Comparison of ENCODE assay signal across 15 cellular contexts in the genomic region with DNA sequence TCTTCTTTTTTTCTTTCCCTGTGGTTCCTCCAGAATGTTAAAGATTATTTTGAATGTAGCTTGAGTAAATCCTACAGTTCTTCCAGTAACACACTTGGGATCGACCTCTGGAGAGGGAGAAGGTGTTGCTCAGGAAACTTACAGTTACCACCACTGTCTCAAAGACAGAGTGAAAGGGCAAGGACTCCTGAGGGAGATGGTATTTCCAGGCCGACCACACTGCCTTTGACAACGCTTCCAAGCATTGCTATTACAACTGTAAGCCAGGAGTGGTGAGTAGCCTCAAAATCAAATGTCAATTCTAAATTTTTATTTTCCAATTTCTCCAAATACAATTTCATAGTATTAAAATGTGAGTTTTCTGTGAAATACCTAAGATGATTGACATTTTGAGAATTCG.
DNase-seq lines count a peak whose midpoint lies in the region; ATAC-seq and TF ChIP-seq lines count a peak whose summit lies in the region.
"Had no signal": no experiment of that assay in that cellular context is flagged by ENCODE, and none has a peak within 500 bp of the region (broad histone marks: within the 10 kb centered on the region; RNA-seq: fewer than 3 reads in every experiment).

No MANE protein-coding gene starts in this region.

- H4K20me1 ChIP-seq in osteoblast (ENCODE audit: insufficient read depth, low read length) (no peaks in the 10 kb centered on the region), Karpas-422 (ENCODE audit: insufficient read depth, low read depth, low read length) (no peaks in the 10 kb centered on the region)
- H4K20me1 ChIP-seq: BLaER1 had no signal

- TF ChIP-seq CTCF in HFFc6 (IDR thresholded peaks at IDR 0.05) (no peak), nephron progenitor cell (IDR thresholded peaks at IDR 0.05) (no peak), osteoblast (IDR thresholded peaks at IDR 0.05; ENCODE audit: extremely low read depth, low read depth, low read length) (no peak), heart right ventricle (IDR thresholded peaks at IDR 0.05) (no peak)

- no peak overlapping the region for H3K27ac Mint-ChIP-seq in HFFc6
- H3K27ac Mint-ChIP-seq in activated T-helper 17 cell treated with anti-CD3 and anti-CD28 coated beads, Interleukin-2, amount 50 U/mL, for 72 hours: peak overlapping the region; percentile 6
- peak overlapping the region; percentile 4 for H3K27ac Mint-ChIP-seq in nephron progenitor cell
- H3K27ac Mint-ChIP-seq: CD8-positive, alpha-beta memory T cell had no signal

- 55 to 58% methylated on average over 4 of the region's 4 CpGs for WGBS in heart right ventricle, 2 donors

- H3K36me3 ChIP-seq in osteoblast (ENCODE audit: insufficient read depth, low read length): no peaks in the 10 kb centered on the region
- no peaks in the 10 kb centered on the region for H3K36me3 ChIP-seq in heart right ventricle
- H3K36me3 ChIP-seq in Karpas-422 (ENCODE audit: insufficient read depth, low read length): no peaks in the 10 kb centered on the region
- H3K36me3 ChIP-seq: BLaER1 had no signal

- H2AFZ ChIP-seq in osteoblast (ENCODE audit: low read length): peak overlapping the region; percentile 62
- H2AFZ ChIP-seq in Karpas-422 (ENCODE audit: low read length): no peak overlapping the region

- H3K27me3 ChIP-seq in osteoblast (ENCODE audit: insufficient read depth, low read length) (no peaks in the 10 kb centered on the region), heart right ventricle (peaks cover 0 to under 1% (median 0%) of the 10 kb centered on the region in 7 donors), Karpas-422 (ENCODE audit: low read length) (no peaks in the 10 kb centered on the region)
- H3K27me3 ChIP-seq: BLaER1 had no signal

- H3K4me3 ChIP-seq in osteoblast (ENCODE audit: insufficient read depth, low read length) (no peak overlapping the region), heart right ventricle (no peak overlapping the region), Karpas-422 (ENCODE audit: low read length) (no peak overlapping the region)
- H3K4me3 ChIP-seq: BLaER1 had no signal

- DNase-seq in HFFc6 (no peak), nephron progenitor cell (no peak), osteoblast (ENCODE audit: insufficient read length, low spot score, missing footprints) (peak; percentile 62), heart right ventricle (no peak), Karpas-422 (no peak)
- DNase-seq in activated CD4-positive, alpha-beta T cell treated with anti-CD3 and anti-CD28 coated beads, Interleukin-2, amount 50 U/mL, for 48 hours: no peak
- DNase-seq: 8988T; AML-193; Caco-2; CD8-positive, alpha-beta memory T cell; DMS53; GF-D8 had no signal

- H3K4me3 Mint-ChIP-seq in HFFc6 (peak overlapping the region; percentile 16; the same call in 1 of the 2 replicates), nephron progenitor cell (no peak overlapping the region)
- no peak overlapping the region for H3K4me3 Mint-ChIP-seq in activated T-helper 17 cell treated with anti-CD3 and anti-CD28 coated beads, Interleukin-2, amount 50 U/mL, for 72 hours
- H3K4me3 Mint-ChIP-seq: CD8-positive, alpha-beta memory T cell had no signal

- H3K27me3 Mint-ChIP-seq in HFFc6 (ENCODE audit: insufficient read depth) (no peaks in the 10 kb centered on the region), nephron progenitor cell (ENCODE audit: low read depth, poor library complexity) (peaks cover 2% of the 10 kb centered on the region)
- H3K27me3 Mint-ChIP-seq in activated T-helper 17 cell treated with anti-CD3 and anti-CD28 coated beads, Interleukin-2, amount 50 U/mL, for 72 hours: no peaks in the 10 kb centered on the region

- ATAC-seq in activated T-helper 17 cell treated with anti-CD3 and anti-CD28 coated beads, Interleukin-2, amount 50 U/mL, for 72 hours (replicated peaks): no peak
- no peak for ATAC-seq in heart right ventricle
- ATAC-seq: HCT116 had no signal

- H3K9ac ChIP-seq in Karpas-422 (ENCODE audit: low read length): no peak overlapping the region
- H3K9ac ChIP-seq: BLaER1 had no signal

- H3K4me2 ChIP-seq in osteoblast (ENCODE audit: insufficient read depth, low read length) (peak overlapping the region; percentile 8), Karpas-422 (ENCODE audit: low read depth, low read length, poor library complexity, severe bottlenecking) (no peak overlapping the region)
- H3K4me2 ChIP-seq: BLaER1 had no signal

- H3K9me3 Mint-ChIP-seq in HFFc6 (no peaks in the 10 kb centered on the region), nephron progenitor cell (no peaks in the 10 kb centered on the region)
- H3K9me3 Mint-ChIP-seq in activated T-helper 17 cell treated with anti-CD3 and anti-CD28 coated beads, Interleukin-2, amount 50 U/mL, for 72 hours: no peaks in the 10 kb centered on the region
- H3K9me3 Mint-ChIP-seq: CD8-positive, alpha-beta memory T cell had no signal

- H3K36me3 Mint-ChIP-seq in HFFc6 (ENCODE audit: low read depth) (no peaks in the 10 kb centered on the region), nephron progenitor cell (ENCODE audit: low read depth) (no peaks in the 10 kb centered on the region)
- no peaks in the 10 kb centered on the region for H3K36me3 Mint-ChIP-seq in activated T-helper 17 cell treated with anti-CD3 and anti-CD28 coated beads, Interleukin-2, amount 50 U/mL, for 72 hours (ENCODE audit: low read depth)
- H3K36me3 Mint-ChIP-seq: CD8-positive, alpha-beta memory T cell had no signal

- no peaks in the 10 kb centered on the region for H3K9me2 ChIP-seq in Karpas-422 (replicated peaks; ENCODE audit: insufficient read depth, low read length)

- no peaks in the 10 kb centered on the region for H3K79me2 ChIP-seq in osteoblast (ENCODE audit: insufficient read depth, low read length)
- no peaks in the 10 kb centered on the region for H3K79me2 ChIP-seq in Karpas-422 (ENCODE audit: low read length)

- no peaks in the 10 kb centered on the region for H3K9me3 ChIP-seq in osteoblast (ENCODE audit: low read depth, low read length)
- no peaks in the 10 kb centered on the region for H3K9me3 ChIP-seq in heart right ventricle
- no peaks in the 10 kb centered on the region for H3K9me3 ChIP-seq in Karpas-422 (ENCODE audit: low read length)
- H3K9me3 ChIP-seq: BLaER1, Caco-2 had no signal

- peaks cover 3% of the 10 kb centered on the region for H3K4me1 ChIP-seq in osteoblast (ENCODE audit: insufficient read depth, low read length)
- H3K4me1 ChIP-seq in heart right ventricle: no peaks in the 10 kb centered on the region
- no peaks in the 10 kb centered on the region for H3K4me1 ChIP-seq in Karpas-422 (ENCODE audit: low read length)
- H3K4me1 ChIP-seq: Caco-2 had no signal

- intact Hi-C loops in heart right ventricle (cut with DNase I): no loop called here

- H3K27ac ChIP-seq in osteoblast (ENCODE audit: low read depth, low read length) (no peak overlapping the region), heart right ventricle (no peak overlapping the region), Karpas-422 (ENCODE audit: low read length) (no peak overlapping the region)
- H3K27ac ChIP-seq: BLaER1 had no signal

- H3K4me1 Mint-ChIP-seq in HFFc6 (ENCODE audit: low read depth) (peaks cover 12% of the 10 kb centered on the region), nephron progenitor cell (no peaks in the 10 kb centered on the region)
- no peaks in the 10 kb centered on the region for H3K4me1 Mint-ChIP-seq in activated T-helper 17 cell treated with anti-CD3 and anti-CD28 coated beads, Interleukin-2, amount 50 U/mL, for 72 hours
- H3K4me1 Mint-ChIP-seq: CD8-positive, alpha-beta memory T cell had no signal
